In the genomic region with DNA sequence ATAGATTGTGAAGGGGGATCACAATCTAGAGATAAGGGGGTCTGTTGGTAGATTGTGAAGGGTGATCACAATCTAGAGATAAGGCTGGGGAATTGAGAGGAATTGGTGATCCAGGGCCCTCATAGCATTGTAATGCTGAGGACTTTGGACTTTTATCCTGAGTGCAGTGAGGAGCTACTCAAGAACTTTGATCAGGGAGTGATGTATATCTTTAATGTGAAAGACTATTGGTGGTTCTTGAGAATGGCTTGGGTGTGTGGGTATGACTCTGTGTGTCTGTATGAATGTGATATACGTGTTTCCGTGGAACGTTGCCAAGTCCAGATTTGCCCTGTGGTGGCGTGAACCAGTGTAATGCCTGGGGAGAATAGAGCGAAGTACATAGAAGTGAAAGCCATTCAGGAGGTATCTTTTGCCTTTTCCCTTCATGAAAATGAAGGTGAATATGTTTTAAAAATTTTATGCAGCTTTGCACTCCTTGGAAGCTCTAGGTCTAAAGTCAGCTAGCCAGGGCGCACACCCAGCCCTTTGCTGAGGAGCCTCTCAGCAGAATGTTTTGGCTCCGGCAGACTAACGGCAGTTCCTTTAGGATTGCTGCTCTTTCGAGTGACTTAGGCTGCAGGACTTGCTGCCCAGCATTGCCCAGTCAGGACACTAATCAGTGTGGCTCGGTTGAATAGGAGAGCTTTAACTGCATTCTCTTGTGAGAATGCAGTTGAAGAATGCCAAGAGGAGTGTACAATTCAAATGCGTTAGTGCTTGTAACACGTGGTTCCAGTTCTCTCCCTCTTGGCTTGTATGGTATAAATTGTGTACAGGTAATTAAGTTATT, we compare ENCODE assay signal across 9 cellular contexts. TPM values are rescaled to one million over a fixed set of nuclear protein-coding genes. Genes with fewer than 3 reads are reported as not detected.
DNase-seq lines count a peak whose midpoint lies in the region; ATAC-seq and TF ChIP-seq lines count a peak whose summit lies in the region.
"Had no signal": no experiment of that assay in that cellular context is flagged by ENCODE, and none has a peak within 500 bp of the region (broad histone marks: within the 10 kb centered on the region; RNA-seq: fewer than 3 reads in every experiment).

No MANE protein-coding gene starts in this region.

- H3K4me3 Mint-ChIP-seq in GM23338: no peak overlapping the region
- no peak overlapping the region for H3K4me3 Mint-ChIP-seq in activated T-helper 2 cell treated with anti-CD3 and anti-CD28 coated beads, Interferon-gamma antibody, Interleukin-2, Interleukin-4, amounts not matched to agents 10 μg/mL and 5 μg/mL and 100 μg/mL, durations not matched to agents 14 hours and 24 hours and 36 hours (ENCODE audit: low read depth)

- H3K27me3 Mint-ChIP-seq in GM23338 (ENCODE audit: insufficient read depth, low read depth, poor library complexity): peaks cover 13% of the 10 kb centered on the region
- no peaks in the 10 kb centered on the region for H3K27me3 Mint-ChIP-seq in activated T-helper 2 cell treated with anti-CD3 and anti-CD28 coated beads, Interferon-gamma antibody, Interleukin-2, Interleukin-4, amounts not matched to agents 10 μg/mL and 5 μg/mL and 100 μg/mL, durations not matched to agents 14 hours and 24 hours and 36 hours (ENCODE audit: low read depth)

- H3K4me1 ChIP-seq in GM23338 (ENCODE audit: insufficient read depth): peaks cover 28% of the 10 kb centered on the region

- H3K36me3 ChIP-seq in GM23338 (ENCODE audit: insufficient read depth): no peaks in the 10 kb centered on the region

- H2AFZ ChIP-seq in GM23338: no peak overlapping the region

- no peaks in the 10 kb centered on the region for H3K9me2 ChIP-seq in GM23338 (ENCODE audit: insufficient read depth)

- peaks cover 79% of the 10 kb centered on the region for H3K79me2 ChIP-seq in GM23338 (replicated peaks; ENCODE audit: insufficient read depth)

- DNase-seq in GM23338 (ENCODE audit: low spot score): peak; percentile 51
- DNase-seq in activated CD4-positive, alpha-beta T cell treated with anti-CD3 and anti-CD28 coated beads for 48 hours: peak; percentile 74
- DNase-seq in fibroblast of villous mesenchyme (ENCODE audit: low read depth): peak; percentile 32
- DNase-seq in stimulated activated CD4-positive, alpha-beta T cell treated with anti-CD3 and anti-CD28 coated beads, Interleukin-15, amount 100 ng/mL, for 48 hours (ENCODE audit: low read depth in 2 of 2): peak; percentile 31 to 42
- no peak for DNase-seq in Kasumi-1 (lab: John Stamatoyannopoulos, UW)
- no peak for DNase-seq in activated T-helper 2 cell treated with anti-CD3 and anti-CD28 coated beads, Interferon-gamma antibody, Interleukin-2, Interleukin-4, amounts not matched to agents 10 μg/mL and 5 μg/mL and 100 μg/mL, durations not matched to agents 14 hours and 24 hours and 36 hours (ENCODE audit: low spot score)
- DNase-seq: NCI-H774 had no signal

- peaks cover 52% of the 10 kb centered on the region for H4K20me1 ChIP-seq in GM23338 (replicated peaks; ENCODE audit: insufficient read depth)

- H3F3A ChIP-seq in GM23338 (replicated peaks; ENCODE audit: low read depth): no peaks in the 10 kb centered on the region

- peak overlapping the region; percentile 94; the same call in 1 of the 2 replicates for H3K4me2 ChIP-seq in GM23338

- H3K4me1 Mint-ChIP-seq in GM23338: peaks cover 39% of the 10 kb centered on the region
- peaks cover 54% of the 10 kb centered on the region for H3K4me1 Mint-ChIP-seq in activated T-helper 2 cell treated with anti-CD3 and anti-CD28 coated beads, Interferon-gamma antibody, Interleukin-2, Interleukin-4, amounts not matched to agents 10 μg/mL and 5 μg/mL and 100 μg/mL, durations not matched to agents 14 hours and 24 hours and 36 hours (ENCODE audit: low read depth)

- ATAC-seq in GM23338 (no peak; the same call in 2 of the 3 replicates), GM19324 (IDR thresholded peaks at IDR 0.05; ENCODE audit: low FRiP score, unreplicated experiment) (no peak), HG03045 (IDR thresholded peaks at IDR 0.05; ENCODE audit: unreplicated experiment) (no peak)

- no peaks in the 10 kb centered on the region for H3K27me3 ChIP-seq in GM23338 (ENCODE audit: insufficient read depth)

- H3K9me3 Mint-ChIP-seq in GM23338: no peaks in the 10 kb centered on the region
- H3K9me3 Mint-ChIP-seq in activated T-helper 2 cell treated with anti-CD3 and anti-CD28 coated beads, Interferon-gamma antibody, Interleukin-2, Interleukin-4, amounts not matched to agents 10 μg/mL and 5 μg/mL and 100 μg/mL, durations not matched to agents 14 hours and 24 hours and 36 hours: no peaks in the 10 kb centered on the region

- H3K4me3 ChIP-seq in GM23338 (no peak overlapping the region), fibroblast of villous mesenchyme (ENCODE audit: low read depth, low read length) (peak overlapping the region; percentile 26)

- no peak overlapping the region for H3K27ac ChIP-seq in GM23338 (ENCODE audit: low read depth)

- H3K27ac Mint-ChIP-seq in GM23338: peak overlapping the region; percentile 71
- H3K27ac Mint-ChIP-seq in activated T-helper 2 cell treated with anti-CD3 and anti-CD28 coated beads, Interferon-gamma antibody, Interleukin-2, Interleukin-4, amounts not matched to agents 10 μg/mL and 5 μg/mL and 100 μg/mL, durations not matched to agents 14 hours and 24 hours and 36 hours: no peak overlapping the region

- TF ChIP-seq CTCF in GM23338 (conservative IDR thresholded peaks at IDR 0.05; ENCODE audit: low read depth in 2 of 2) (no peak), fibroblast of villous mesenchyme (IDR thresholded peaks at IDR 0.05; ENCODE audit: insufficient read depth, low read depth, low read length) (no peak)

- no peaks in the 10 kb centered on the region; the same call in 2 of the 3 replicates for H3K36me3 Mint-ChIP-seq in GM23338 (ENCODE audit: low read depth)
- H3K36me3 Mint-ChIP-seq in activated T-helper 2 cell treated with anti-CD3 and anti-CD28 coated beads, Interferon-gamma antibody, Interleukin-2, Interleukin-4, amounts not matched to agents 10 μg/mL and 5 μg/mL and 100 μg/mL, durations not matched to agents 14 hours and 24 hours and 36 hours (ENCODE audit: low read depth): peaks cover 9% of the 10 kb centered on the region

- intact Hi-C loops in activated T-helper 2 cell treated with anti-CD3 and anti-CD28 coated beads, Interferon-gamma antibody, Interleukin-2, Interleukin-4, amounts not matched to agents 10 μg/mL and 5 μg/mL and 100 μg/mL, durations not matched to agents 14 hours and 24 hours and 36 hours (cut with micrococcal nuclease): no loop called here

TF ChIP-seq in GM23338, 12 proteins besides CTCF, POLR2A, EP300 and RAD21 (continues in another document):
- no peak for TF ChIP-seq NANOG (IDR thresholded peaks at IDR 0.05; ENCODE audit: borderline replicate concordance)
- TF ChIP-seq EZH2phosphoT487 (IDR thresholded peaks at IDR 0.05; ENCODE audit: unreplicated experiment): no peak
- no peak for TF ChIP-seq STAT1 (IDR thresholded peaks at IDR 0.05; ENCODE audit: unreplicated experiment)
- no peak for TF ChIP-seq EZH2 (IDR thresholded peaks at IDR 0.05; ENCODE audit: low read depth, unreplicated experiment)

RNA-seq across cellular contexts. Expression of a gene that starts 3.5 kb away (rescaled TPM):
- 28.2 and 31.8 TPM in 2 replicates for total RNA-seq in GM23338 (2014; rRNA removed; shearing (Covaris generic))
- 14.2 and 16.9 TPM in 2 replicates for polyA plus RNA-seq in GM23338 (2016; fragmentation: Nextera tagmentation; extraction: Ambion mirVana)
- total RNA-seq in fibroblast of villous mesenchyme: 17.7 and 20.3 TPM in 2 replicates
- 30.8 and 34.3 TPM in 2 replicates for total RNA-seq in activated T-helper 2 cell treated with anti-CD3 and anti-CD28 coated beads, Interferon-gamma antibody, Interleukin-2, Interleukin-4, amounts not matched to agents 10 μg/mL and 5 μg/mL and 100 μg/mL, durations not matched to agents 14 hours and 24 hours and 36 hours

Comparison
In these comparisons a context has a peak if more than half of its experiments do, and no peak if none do; other contexts are left out.
1. DNase-seq: peak in GM23338 (single experiment), activated CD4-positive, alpha-beta T cell treated with anti-CD3 and anti-CD28 coated beads for 48 hours (single experiment), fibroblast of villous mesenchyme (single experiment) and stimulated activated CD4-positive, alpha-beta T cell treated with anti-CD3 and anti-CD28 coated beads, Interleukin-15, amount 100 ng/mL, for 48 hours (2 of 2); none in Kasumi-1 (0 of 2) and activated T-helper 2 cell treated with anti-CD3 and anti-CD28 coated beads, Interferon-gamma antibody, Interleukin-2, Interleukin-4, amounts not matched to agents 10 μg/mL and 5 μg/mL and 100 μg/mL, durations not matched to agents 14 hours and 24 hours and 36 hours (single experiment).